Comparison of ENCODE assay signal across 18 cellular contexts in genomic region chr16:78094166-78094565, GRCh38. TPM values are rescaled to one million over a fixed set of nuclear protein-coding genes. Genes with fewer than 3 reads are reported as not detected.
DNase-seq lines count a peak whose midpoint lies in the region; ATAC-seq, FAIRE-seq and TF ChIP-seq lines count a peak whose summit lies in the region.
"Had no signal": no experiment of that assay in that cellular context is flagged by ENCODE, and none has a peak within 500 bp of the region (broad histone marks: within the 10 kb centered on the region; RNA-seq: fewer than 3 reads in every experiment).

No MANE protein-coding gene starts in this region.

- CTCF ChIA-PET in SK-N-SH (lab: Yijun Ruan, JAX): interaction anchor here (0.8 to 1.5 kb wide), 4 partner anchors 8 to 419 kb away, joined by 3 to 6 read pairs (median 4); no protein-coding TSS in a partner anchor

- TF ChIP-seq EP300 in SK-N-SH (IDR thresholded peaks at IDR 0.05; ENCODE audit: borderline replicate concordance in 1 of 2, low read depth in 1 of 2, low read length in 1 of 2): no peak

- ATAC-seq in SK-N-SH treated with all-trans-retinoic acid at 6 μM for 48 hours (no peak), HG03108 (IDR thresholded peaks at IDR 0.05; ENCODE audit: unreplicated experiment) (no peak)
- ATAC-seq: stimulated activated naive CD8-positive, alpha-beta T cell treated with anti-CD3 and anti-CD28 coated beads, Interleukin-15, Interleukin-2, amounts not matched to agents 100 U/mL and 50 U/mL, for 24 hours had no signal

- H3K27me3 Mint-ChIP-seq in endodermal cell (ENCODE audit: insufficient read depth): peaks cover 42% of the 10 kb centered on the region

- H3K4me2 ChIP-seq in SK-N-SH: no peak overlapping the region

- no peak for DNase-seq in SK-N-SH
- DNase-seq in NCI-H748 treated with DMSO at 0.1 percent for 48 hours (lab: John Stamatoyannopoulos, UW): peak; percentile 2
- DNase-seq in endodermal cell: no peak
- DNase-seq in urothelium cell line (ENCODE audit: low spot score): no peak
- no peak for DNase-seq in C1 segment of cervical spinal cord (lab: John Stamatoyannopoulos, UW)
- DNase-seq in NK-92 treated with Interleukin-12 subunit alpha and Interleukin-12 subunit beta, amount 100 ng/mL, for 24 hours (lab: John Stamatoyannopoulos, UW): no peak
- DNase-seq: activated CD4-positive, CD25-positive, alpha-beta regulatory T cell treated with anti-CD3 and anti-CD28 coated beads, Interleukin-2, amount 50 U/mL, for 72 hours; activated naive CD4-positive, alpha-beta T cell treated with anti-CD3 and anti-CD28 coated beads, Interleukin-2, amount 50 U/mL, for 16 hours; effector memory CD4-positive, alpha-beta T cell; KG1; NCI-H2081 treated with DMSO at 0.1 percent for 48 hours; small intestine; stimulated activated naive CD8-positive, alpha-beta T cell treated with anti-CD3 and anti-CD28 coated beads, Interleukin-15, Interleukin-2, amounts not matched to agents 100 U/mL and 50 U/mL, for 24 hours; T-helper 1 cell had no signal

- H3K4me3 Mint-ChIP-seq in endodermal cell: no peak overlapping the region

- peaks cover 10% of the 10 kb centered on the region for H3K4me1 Mint-ChIP-seq in endodermal cell

- POLR2A ChIA-PET in SK-N-SH (lab: Yijun Ruan, JAX): no interaction called here

- H3K4me3 ChIP-seq in SK-N-SH (ENCODE audit: low read depth in 2 of 2, low read length in 1 of 2): no peak overlapping the region
- H3K4me3 ChIP-seq in endodermal cell (ENCODE audit: low read length): no peak overlapping the region
- H3K4me3 ChIP-seq: breast epithelium, HAP-1 had no signal

- H3K9me3 Mint-ChIP-seq in endodermal cell: peaks cover 9% of the 10 kb centered on the region

- H3K27me3 ChIP-seq in SK-N-SH (ENCODE audit: insufficient read depth) (no peaks in the 10 kb centered on the region; the same call in 1 of the 2 replicates), endodermal cell (ENCODE audit: control insufficient read depth, insufficient read depth, low read length, poor library complexity, severe bottlenecking) (no peaks in the 10 kb centered on the region)
- H3K27me3 ChIP-seq: breast epithelium had no signal

- TF ChIP-seq CTCF in SK-N-SH (IDR thresholded peaks at IDR 0.05) (peak; percentile 37), endodermal cell (conservative IDR thresholded peaks at IDR 0.05) (peak; percentile 68)

- H3K27ac Mint-ChIP-seq in endodermal cell: no peak overlapping the region

- H2AFZ ChIP-seq in SK-N-SH (ENCODE audit: low read depth): no peak overlapping the region

- H3K79me2 ChIP-seq in SK-N-SH (ENCODE audit: insufficient read depth): no peaks in the 10 kb centered on the region

- H3K9me2 ChIP-seq in SK-N-SH: no peaks in the 10 kb centered on the region

- H3K9ac ChIP-seq in SK-N-SH (no peak overlapping the region), endodermal cell (ENCODE audit: extremely low read depth, low read length, poor library complexity, severe bottlenecking) (no peak overlapping the region)

- peaks cover 4 to 5% of the 10 kb centered on the region in 2 experiments; a peak in 1 of 4 replicates for H3K4me1 ChIP-seq in SK-N-SH (ENCODE audit: control insufficient read depth in 1 of 2, insufficient read depth in 2 of 2, low read depth in 1 of 2, low read length in 1 of 2)
- H3K4me1 ChIP-seq in endodermal cell (ENCODE audit: control insufficient read depth, insufficient read depth, low read length): peaks cover 3% of the 10 kb centered on the region
- H3K4me1 ChIP-seq: breast epithelium had no signal

- H3K27ac ChIP-seq in SK-N-SH (ENCODE audit: low read depth in 2 of 2, low read length in 1 of 2): no peak overlapping the region
- H3K27ac ChIP-seq in endodermal cell (ENCODE audit: low read depth, low read length): no peak overlapping the region
- H3K27ac ChIP-seq: breast epithelium had no signal

- no peak for FAIRE-seq in urothelium cell line (lab: Jason Lieb, UNC)
- FAIRE-seq: small intestine had no signal

- no peaks in the 10 kb centered on the region for H3K36me3 ChIP-seq in SK-N-SH (replicated peaks in 1 of 2; ENCODE audit: control insufficient read depth in 1 of 2, insufficient read depth in 2 of 2, low read length in 1 of 2)
- H3K36me3 ChIP-seq in endodermal cell (ENCODE audit: control insufficient read depth, insufficient read depth, low read length): no peaks in the 10 kb centered on the region
- H3K36me3 ChIP-seq: breast epithelium, HAP-1 had no signal

- TF ChIP-seq RAD21 in SK-N-SH (IDR thresholded peaks at IDR 0.05; ENCODE audit: low read length): peak; percentile 57

- H3K36me3 Mint-ChIP-seq in endodermal cell (ENCODE audit: low read depth): no peaks in the 10 kb centered on the region

- H4K20me1 ChIP-seq in SK-N-SH (ENCODE audit: insufficient read depth): no peaks in the 10 kb centered on the region

- H3F3A ChIP-seq in SK-N-SH (replicated peaks; ENCODE audit: insufficient read depth): no peaks in the 10 kb centered on the region

- WGBS in SK-N-SH (ENCODE audit: low lambda C conversion rate): 49% methylated on average over 3 of the region's 3 CpGs
- 86 to 90% methylated on average over 2 to 3 of the region's 3 CpGs for WGBS in endodermal cell (ENCODE audit: insufficient coverage in 1 of 2, insufficient read length in 1 of 2), 2 experiments

- H3K9me3 ChIP-seq in SK-N-SH: no peaks in the 10 kb centered on the region
- peaks cover 8% of the 10 kb centered on the region for H3K9me3 ChIP-seq in endodermal cell (ENCODE audit: control insufficient read depth, low read length)
- H3K9me3 ChIP-seq: breast epithelium had no signal

TF ChIP-seq in SK-N-SH, 30 proteins besides CTCF, POLR2A, EP300 and RAD21 (continues in another document):
- TF ChIP-seq USF2 (IDR thresholded peaks at IDR 0.05; ENCODE audit: borderline replicate concordance, low read depth, low read length): no peak
- no peak for TF ChIP-seq RCOR1 (IDR thresholded peaks at IDR 0.05; ENCODE audit: low read length)
- TF ChIP-seq IRF3 (IDR thresholded peaks at IDR 0.05; ENCODE audit: low read depth, low read length): no peak

TF ChIP-seq in SK-N-SH treated with all-trans-retinoic acid at 6 μM for 48 hours, 23 proteins besides CTCF, POLR2A, EP300 and RAD21:
- TF ChIP-seq SNAI2 (CRISPR knock-in tag; IDR thresholded peaks at IDR 0.05) (no peak), CREB5 (CRISPR knock-in tag; IDR thresholded peaks at IDR 0.05; ENCODE audit: low read depth) (no peak), TOX (CRISPR knock-in tag; IDR thresholded peaks at IDR 0.05; ENCODE audit: borderline replicate concordance) (no peak), CSDC2 (CRISPR knock-in tag; IDR thresholded peaks at IDR 0.05) (no peak), ESRRG (CRISPR knock-in tag; IDR thresholded peaks at IDR 0.05) (no peak), TCF4 (CRISPR knock-in tag; IDR thresholded peaks at IDR 0.05; ENCODE audit: borderline replicate concordance) (no peak)

RNA-seq across cellular contexts. Expression of gene WWOX, which starts 5.3 kb away (rescaled TPM):
- polyA plus RNA-seq in SK-N-SH (2012; rRNA removed): 7.5 and 10.8 TPM in 2 replicates
- polyA plus RNA-seq in SK-N-SH (2012; cell fraction: cytosol; rRNA removed): 8.0 and 9.2 TPM in 2 replicates
- polyA plus RNA-seq in SK-N-SH (2012; cell fraction: nucleus; rRNA removed): 8.5 and 12.6 TPM in 2 replicates
- total RNA-seq in endodermal cell: 10 to 100 TPM; 30.0 to 35.4 TPM
- polyA plus RNA-seq in endodermal cell (2013, experiment 1 of 2): 28.1 TPM
- 29.5 TPM for polyA plus RNA-seq in endodermal cell (2013, experiment 2 of 2)
